ENCODE assay signal across 15 cellular contexts in the genomic region with DNA sequence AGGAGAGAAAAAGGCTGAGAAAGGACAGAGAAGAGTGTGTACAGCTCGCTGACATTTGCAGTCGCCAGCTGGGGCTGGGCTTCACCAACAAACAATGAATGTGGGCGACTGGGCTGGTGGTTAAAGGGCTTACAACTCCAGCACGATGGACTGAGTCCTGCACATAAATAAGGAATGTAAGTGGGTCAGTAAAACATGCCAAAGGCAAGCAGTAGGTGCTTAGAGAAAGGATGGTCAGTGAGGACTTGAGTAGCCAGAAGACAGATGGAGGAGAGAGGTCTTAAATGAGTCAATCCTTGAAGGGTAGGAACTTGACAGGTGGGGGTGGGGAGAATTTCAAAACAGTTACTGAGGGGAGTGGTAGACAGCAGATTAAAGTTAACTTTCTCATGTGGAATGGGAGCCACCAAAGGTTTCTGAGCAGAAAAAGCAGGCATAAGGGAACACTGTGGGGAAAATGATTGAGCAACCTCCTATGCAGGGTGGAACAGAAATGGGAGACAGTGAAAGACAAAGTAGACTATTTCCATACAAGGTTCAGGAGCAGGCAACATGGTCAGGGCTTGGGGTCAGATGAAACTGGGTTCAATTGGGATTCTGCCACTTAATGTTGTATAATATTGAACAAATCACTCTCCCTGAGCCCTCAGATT. TPM values are rescaled to one million over a fixed set of nuclear protein-coding genes. Genes with fewer than 3 reads are reported as not detected.
DNase-seq lines count a peak whose midpoint lies in the region; ATAC-seq and TF ChIP-seq lines count a peak whose summit lies in the region.
"Had no signal": no experiment of that assay in that cellular context is flagged by ENCODE, and none has a peak within 500 bp of the region (broad histone marks: within the 10 kb centered on the region; RNA-seq: fewer than 3 reads in every experiment).

No MANE protein-coding gene starts in this region.

- H3K9me3 ChIP-seq in OCI-LY7 (ENCODE audit: low read length), result no peaks in the 10 kb centered on the region
- H3K9me3 ChIP-seq in esophagus squamous epithelium, result no peaks in the 10 kb centered on the region
- H3K9me3 ChIP-seq: HAP-1 had no signal

- H3K9me3 Mint-ChIP-seq in activated CD8-positive, alpha-beta T cell treated with anti-CD3 and anti-CD28 coated beads for 36 hours, result no peaks in the 10 kb centered on the region
- no peaks in the 10 kb centered on the region for H3K9me3 Mint-ChIP-seq in activated T-cell treated with anti-CD3 and anti-CD28 coated beads, Interleukin-2, amount 50 U/mL, for 24 hours
- H3K9me3 Mint-ChIP-seq: stimulated activated naive CD8-positive, alpha-beta T cell treated with anti-CD3 and anti-CD28 coated beads, Interleukin-15, Interleukin-2, amounts not matched to agents 100 ng/mL and 50 ng/mL, for 24 hours had no signal

- BruUV-seq in OCI-LY7 (replicated peaks; lab: Mats Ljungman, UMichigan), result no TSS peak

- TF ChIP-seq CTCF in OCI-LY7 (conservative IDR thresholded peaks at IDR 0.05; ENCODE audit: low read length) (no peak), esophagus squamous epithelium (IDR thresholded peaks at IDR 0.05) (no peak)
- no peak for TF ChIP-seq CTCF in activated CD8-positive, alpha-beta T cell treated with anti-CD3 and anti-CD28 coated beads for 36 hours (IDR thresholded peaks at IDR 0.05)

- H3K9me2 ChIP-seq in OCI-LY7 (ENCODE audit: insufficient read depth, low read length), result no peaks in the 10 kb centered on the region

- H3K27ac Mint-ChIP-seq in activated CD8-positive, alpha-beta T cell treated with anti-CD3 and anti-CD28 coated beads for 36 hours, result no peak overlapping the region
- H3K27ac Mint-ChIP-seq in activated T-cell treated with anti-CD3 and anti-CD28 coated beads, Interleukin-2, amount 50 U/mL, for 24 hours, result no peak overlapping the region
- H3K27ac Mint-ChIP-seq: stimulated activated naive CD8-positive, alpha-beta T cell treated with anti-CD3 and anti-CD28 coated beads, Interleukin-15, Interleukin-2, amounts not matched to agents 100 ng/mL and 50 ng/mL, for 24 hours had no signal

- H3K4me2 ChIP-seq in OCI-LY7 (ENCODE audit: low read length), result peak overlapping the region; percentile 50

- TF ChIP-seq POLR2A in esophagus squamous epithelium (IDR thresholded peaks at IDR 0.05), result no peak

- H3K27me3 Mint-ChIP-seq in activated CD8-positive, alpha-beta T cell treated with anti-CD3 and anti-CD28 coated beads for 36 hours, result no peaks in the 10 kb centered on the region
- H3K27me3 Mint-ChIP-seq in activated T-cell treated with anti-CD3 and anti-CD28 coated beads, Interleukin-2, amount 50 U/mL, for 24 hours, result peaks cover 6% of the 10 kb centered on the region

- H3K4me1 Mint-ChIP-seq in activated CD8-positive, alpha-beta T cell treated with anti-CD3 and anti-CD28 coated beads for 36 hours (ENCODE audit: low read depth), result peaks cover 6% of the 10 kb centered on the region
- peaks cover 17% of the 10 kb centered on the region for H3K4me1 Mint-ChIP-seq in activated T-cell treated with anti-CD3 and anti-CD28 coated beads, Interleukin-2, amount 50 U/mL, for 24 hours (ENCODE audit: low read depth)

- DNase-seq in ELR (ENCODE audit: low read depth) (peak; percentile 21), OCI-LY7 (ENCODE audit: low spot score) (no peak), esophagus squamous epithelium (lab: John Stamatoyannopoulos, UW) (no peak), putamen (ENCODE audit: low spot score) (peak; percentile 9)
- DNase-seq in stimulated activated CD4-positive, alpha-beta T cell treated with anti-CD3 and anti-CD28 coated beads, Interleukin-4, amount 100 ng/mL, for 24 hours, result no peak
- no peak for DNase-seq in activated CD8-positive, alpha-beta T cell treated with anti-CD3 and anti-CD28 coated beads for 36 hours
- no peak for DNase-seq in activated T-cell treated with anti-CD3 and anti-CD28 coated beads, Interleukin-2, amount 50 U/mL, for 24 hours
- DNase-seq in stimulated activated CD4-positive, alpha-beta T cell treated with anti-CD3 and anti-CD28 coated beads, Interleukin-4, amount 100 ng/mL, for 1 hour, result no peak
- DNase-seq: activated CD4-positive, alpha-beta T cell treated with anti-CD3 and anti-CD28 coated beads for 48 hours; dermis blood vessel endothelial cell; foreskin melanocyte; NCI-H774; Right ventricle myocardium superior had no signal

- no peak for ATAC-seq in activated CD8-positive, alpha-beta T cell treated with anti-CD3 and anti-CD28 coated beads for 36 hours

- H2AFZ ChIP-seq in OCI-LY7 (ENCODE audit: low read length), result peak overlapping the region; percentile 64; the same call in 1 of the 2 replicates

- no peak overlapping the region for H3K4me3 Mint-ChIP-seq in activated CD8-positive, alpha-beta T cell treated with anti-CD3 and anti-CD28 coated beads for 36 hours
- no peak overlapping the region for H3K4me3 Mint-ChIP-seq in activated T-cell treated with anti-CD3 and anti-CD28 coated beads, Interleukin-2, amount 50 U/mL, for 24 hours
- H3K4me3 Mint-ChIP-seq: stimulated activated naive CD8-positive, alpha-beta T cell treated with anti-CD3 and anti-CD28 coated beads, Interleukin-15, Interleukin-2, amounts not matched to agents 100 ng/mL and 50 ng/mL, for 24 hours had no signal

- 43 to 71% methylated on average over 4 of the region's 4 CpGs for WGBS in esophagus squamous epithelium, 2 donors

- no peaks in the 10 kb centered on the region for H3K36me3 Mint-ChIP-seq in activated CD8-positive, alpha-beta T cell treated with anti-CD3 and anti-CD28 coated beads for 36 hours (ENCODE audit: low read depth)
- no peaks in the 10 kb centered on the region for H3K36me3 Mint-ChIP-seq in activated T-cell treated with anti-CD3 and anti-CD28 coated beads, Interleukin-2, amount 50 U/mL, for 24 hours (ENCODE audit: low read depth)

- H3K27ac ChIP-seq in OCI-LY7 (ENCODE audit: low read depth, low read length, poor library complexity, severe bottlenecking) (no peak overlapping the region), esophagus squamous epithelium (peak overlapping the region in 3 of 4 donors; percentile 70 to 78 (median 78))

- no peaks in the 10 kb centered on the region for H3K27me3 ChIP-seq in esophagus squamous epithelium

- H3K36me3 ChIP-seq in OCI-LY7 (ENCODE audit: insufficient read depth, low read length) (no peaks in the 10 kb centered on the region), esophagus squamous epithelium (no peaks in the 10 kb centered on the region)
- H3K36me3 ChIP-seq: HAP-1 had no signal

- POLR2A ChIA-PET in OCI-LY7 (lab: Charles Lee), result interaction anchor here (0.8 to 5.9 kb wide), 9 partner anchors 10 to 48 kb away, joined by 3 to 51 read pairs (median 6); a partner anchor contains a TSS
- POLR2A ChIA-PET in activated CD8-positive, alpha-beta T cell treated with anti-CD3 and anti-CD28 coated beads for 36 hours (lab: Charles Lee), result interaction anchor here (0.6 kb wide), 1 partner anchor 218 kb away, joined by 3 read pairs; no protein-coding TSS in a partner anchor

- H3K79me2 ChIP-seq in OCI-LY7 (ENCODE audit: insufficient read depth, low read depth, low read length), result no peaks in the 10 kb centered on the region

- H3K4me3 ChIP-seq in OCI-LY7 (ENCODE audit: low read depth, low read length, poor library complexity, severe bottlenecking), result no peak overlapping the region
- H3K4me3 ChIP-seq in esophagus squamous epithelium, result no peak overlapping the region
- H3K4me3 ChIP-seq: HAP-1 had no signal

- H4K20me1 ChIP-seq in OCI-LY7 (ENCODE audit: insufficient read depth, low read length), result no peaks in the 10 kb centered on the region

- H3K4me1 ChIP-seq in OCI-LY7 (ENCODE audit: insufficient read depth, low read length, poor library complexity, severe bottlenecking) (peaks cover 26% of the 10 kb centered on the region), esophagus squamous epithelium (peaks cover 22 to 70% (median 49%) of the 10 kb centered on the region in 3 donors)

- CTCF ChIA-PET in OCI-LY7 (lab: Charles Lee; ENCODE audit: unreplicated experiment), result interaction anchor here (0.7 to 1.7 kb wide), 3 partner anchors 9 to 31 kb away, joined by 3 to 6 read pairs (median 3); no protein-coding TSS in a partner anchor
- CTCF ChIA-PET in activated CD8-positive, alpha-beta T cell treated with anti-CD3 and anti-CD28 coated beads for 36 hours (lab: Charles Lee), result interaction anchor here (1.9 to 2.1 kb wide), 2 partner anchors 38 to 161 kb away, joined by 6 to 10 read pairs; no protein-coding TSS in a partner anchor

- intact Hi-C loops in OCI-LY7 (cut with micrococcal nuclease; ENCODE audit: unreplicated experiment) (no loop called here), esophagus squamous epithelium (cut with DNase I) (no loop called here)
- intact Hi-C loops in activated CD8-positive, alpha-beta T cell treated with anti-CD3 and anti-CD28 coated beads for 36 hours (cut with micrococcal nuclease), result no loop called here

RNA-seq across cellular contexts. Expression of a gene that starts 37.4 kb away (rescaled TPM):
- 46.8 and 60.7 TPM in 2 replicates for total RNA-seq in OCI-LY7 (2014; rRNA removed; shearing (Covaris generic))
- total RNA-seq in OCI-LY7 (2022), result 48.6 and 54.9 TPM in 2 replicates
- 10 to 100 TPM; 35.2 to 62.6 (median 46.5) TPM for total RNA-seq in esophagus squamous epithelium
- total RNA-seq in activated CD8-positive, alpha-beta T cell treated with anti-CD3 and anti-CD28 coated beads for 36 hours, result 10 to 100 TPM; 33.5 to 34.3 TPM

Comparison
In these comparisons a context has a peak if more than half of its experiments do, and no peak if none do; other contexts are left out.
1. DNase-seq: peak in ELR (single experiment) and putamen (single experiment); none in OCI-LY7 (single experiment), esophagus squamous epithelium (single experiment), stimulated activated CD4-positive, alpha-beta T cell treated with anti-CD3 and anti-CD28 coated beads, Interleukin-4, amount 100 ng/mL, for 24 hours (single experiment), activated CD8-positive, alpha-beta T cell treated with anti-CD3 and anti-CD28 coated beads for 36 hours (single experiment), activated T-cell treated with anti-CD3 and anti-CD28 coated beads, Interleukin-2, amount 50 U/mL, for 24 hours (single experiment) and stimulated activated CD4-positive, alpha-beta T cell treated with anti-CD3 and anti-CD28 coated beads, Interleukin-4, amount 100 ng/mL, for 1 hour (single experiment).